In the genomic region with DNA sequence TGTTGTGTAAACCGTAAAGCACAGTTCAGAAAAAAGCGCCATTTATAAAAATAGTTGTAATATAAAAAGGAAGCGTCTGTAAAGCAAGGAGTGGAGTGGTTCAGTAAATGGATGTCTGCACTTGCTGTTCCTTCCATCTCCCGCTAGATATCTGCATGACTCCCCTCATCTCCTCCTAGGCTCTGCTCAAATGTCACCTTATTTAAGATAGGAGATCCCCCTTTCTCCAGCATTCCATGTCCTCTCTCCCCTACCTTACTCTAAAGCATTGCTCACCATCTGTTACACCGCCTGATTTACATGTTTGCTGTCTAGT, we compare ENCODE assay signal across 8 cellular contexts. TPM values are rescaled to one million over a fixed set of nuclear protein-coding genes. Genes with fewer than 3 reads are reported as not detected.
DNase-seq lines count a peak whose midpoint lies in the region; ATAC-seq, FAIRE-seq and TF ChIP-seq lines count a peak whose summit lies in the region.

No MANE protein-coding gene starts in this region.

- ATAC-seq in GM19324 (IDR thresholded peaks at IDR 0.05; ENCODE audit: low FRiP score, unreplicated experiment) = peak; percentile 3
- peak; percentile 9 for ATAC-seq in HG03439 (IDR thresholded peaks at IDR 0.05; ENCODE audit: unreplicated experiment)

- peaks cover 3% of the 10 kb centered on the region for H3K36me3 ChIP-seq in bronchial epithelial cell (ENCODE audit: control insufficient read depth, insufficient read depth, low read length)
- H3K36me3 ChIP-seq in mucosa of stomach (ENCODE audit: control insufficient read depth, insufficient read depth, low read length) = no peaks in the 10 kb centered on the region

- no peaks in the 10 kb centered on the region for H3K9me3 ChIP-seq in mucosa of stomach (ENCODE audit: control insufficient read depth, low read length)

- H3K9ac ChIP-seq in mucosa of stomach (ENCODE audit: low read length) = peak overlapping the region; percentile 83

- H3K4me3 ChIP-seq in bronchial epithelial cell (ENCODE audit: low read depth, low read length) (peak overlapping the region; percentile 88), mucosa of stomach (ENCODE audit: low read length) (peak overlapping the region; percentile 88)

- no peak for FAIRE-seq in bronchial epithelial cell (lab: Jason Lieb, UNC)

- TF ChIP-seq CTCF in bronchial epithelial cell (IDR thresholded peaks at IDR 0.05; ENCODE audit: insufficient read depth, low read length, severe bottlenecking) = no peak

- no peaks in the 10 kb centered on the region for H3K27me3 ChIP-seq in bronchial epithelial cell (ENCODE audit: control insufficient read depth, insufficient read depth, low read length)
- H3K27me3 ChIP-seq in mucosa of stomach (ENCODE audit: control insufficient read depth, insufficient read depth, low read length) = peaks cover 4% of the 10 kb centered on the region

- H3K4me1 ChIP-seq in mucosa of stomach (ENCODE audit: control insufficient read depth, insufficient read depth, low read length) = peaks cover 7% of the 10 kb centered on the region

- DNase-seq in bronchial epithelial cell (ENCODE audit: low read depth) (no peak), SIG-M5 (lab: John Stamatoyannopoulos, UW) (no peak), globus pallidus (ENCODE audit: low spot score) (no peak), NOMO-1 treated with dmso at 0.1 percent for 144 hours (lab: John Stamatoyannopoulos, UW; ENCODE audit: unreplicated experiment) (no peak), ureter (ENCODE audit: low spot score) (no peak)

RNA-seq across cellular contexts. Expression of a gene that starts 0.7 kb away (rescaled TPM):
- 22.1 and 25.7 TPM in 2 replicates for total RNA-seq in bronchial epithelial cell
- 29.9 TPM for total RNA-seq in ureter

RNA-seq across cellular contexts. Expression of a gene that starts 21.2 kb away (rescaled TPM):
- total RNA-seq in bronchial epithelial cell (6.9 and 11.3 TPM in 2 replicates), ureter (39.5 TPM)

RNA-seq across cellular contexts. Expression of a gene that starts 45.2 kb away (rescaled TPM):
- not detected in 2 replicates for total RNA-seq in bronchial epithelial cell
- 0.52 TPM for total RNA-seq in ureter
